In the genomic region with DNA sequence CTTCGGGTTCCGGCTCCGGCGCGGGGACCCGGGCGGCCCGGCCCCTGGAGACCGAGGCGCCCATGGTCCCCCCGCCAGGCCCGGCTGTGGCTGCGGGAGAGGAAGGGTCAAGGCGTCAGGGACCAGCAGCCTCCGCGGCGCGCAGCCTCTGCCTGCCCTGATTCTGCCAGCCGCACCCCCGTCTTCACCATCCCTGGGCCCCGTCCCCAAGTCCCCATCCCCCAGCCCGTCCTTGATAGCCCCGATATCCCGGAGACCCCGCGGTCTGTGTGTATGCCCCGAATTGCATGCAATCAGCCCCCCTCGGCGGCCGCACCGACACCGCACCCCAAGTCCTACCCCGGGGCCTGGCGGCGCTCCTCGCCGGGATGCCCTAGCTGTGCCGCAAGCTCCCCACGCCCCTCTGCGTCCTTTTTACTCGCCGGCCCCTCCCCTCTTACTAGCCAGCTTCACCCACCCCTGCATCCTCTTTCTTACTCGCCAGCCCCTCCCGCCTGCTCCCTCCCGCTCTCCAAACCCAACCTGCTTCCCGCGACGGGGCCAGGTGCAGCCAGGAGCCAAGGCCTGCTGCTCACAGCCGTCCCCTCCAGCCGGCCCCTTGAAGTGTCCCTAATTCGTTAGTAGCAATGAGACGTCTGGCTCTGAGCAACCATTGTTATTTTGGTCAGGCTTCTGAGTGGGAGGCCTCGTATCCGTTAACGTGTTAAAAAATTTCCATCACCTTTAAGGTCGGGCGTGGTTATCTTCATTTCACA, we compare ENCODE assay signal across 8 cellular contexts. TPM values are rescaled to one million over a fixed set of nuclear protein-coding genes. Genes with fewer than 3 reads are reported as not detected.
DNase-seq lines count a peak whose midpoint lies in the region; ATAC-seq and TF ChIP-seq lines count a peak whose summit lies in the region.

A gene with protein sequence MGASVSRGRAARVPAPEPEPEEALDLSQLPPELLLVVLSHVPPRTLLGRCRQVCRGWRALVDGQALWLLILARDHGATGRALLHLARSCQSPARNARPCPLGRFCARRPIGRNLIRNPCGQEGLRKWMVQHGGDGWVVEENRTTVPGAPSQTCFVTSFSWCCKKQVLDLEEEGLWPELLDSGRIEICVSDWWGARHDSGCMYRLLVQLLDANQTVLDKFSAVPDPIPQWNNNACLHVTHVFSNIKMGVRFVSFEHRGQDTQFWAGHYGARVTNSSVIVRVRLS (minus strand): TSS at position 386 of the 755 bp plus-strand sequence. CDS start 322 bp downstream, at position 64.

- H3K36me3 Mint-ChIP-seq in Calu3 (ENCODE audit: insufficient read depth, unreplicated experiment) (peaks cover 40% of the 10 kb centered on the region), nephron progenitor cell (ENCODE audit: low read depth) (peaks cover 15% of the 10 kb centered on the region)
- no peaks in the 10 kb centered on the region for H3K36me3 Mint-ChIP-seq in activated T-cell treated with anti-CD3 and anti-CD28 coated beads, Interleukin-2, amount 50 U/mL, for 4 hours (ENCODE audit: insufficient read depth)

- H3K4me1 ChIP-seq in IMR-90 (ENCODE audit: control insufficient read depth, insufficient read depth, low read length), result 0 out of 2 replicates have a peak, but pooled peaks cover 2% of the 10 kb centered on the region

- no peak for TF ChIP-seq POLR2A in IMR-90 (IDR thresholded peaks at IDR 0.05; ENCODE audit: low read depth, low read length)

- peak within 1 kb of the TSS; percentile 92 for H2AFZ ChIP-seq in IMR-90 (replicated peaks; ENCODE audit: low read length, poor library complexity)

- no peaks in the 10 kb centered on the region for H4K20me1 ChIP-seq in IMR-90 (ENCODE audit: insufficient read depth, low read length)

- H3K9me3 Mint-ChIP-seq in Calu3 (ENCODE audit: low read depth, unreplicated experiment) (peaks cover 2% of the 10 kb centered on the region), nephron progenitor cell (peaks cover 10% of the 10 kb centered on the region)
- H3K9me3 Mint-ChIP-seq in activated T-cell treated with anti-CD3 and anti-CD28 coated beads, Interleukin-2, amount 50 U/mL, for 4 hours, result no peaks in the 10 kb centered on the region

- H3K27me3 Mint-ChIP-seq in Calu3 (ENCODE audit: unreplicated experiment) (no peaks in the 10 kb centered on the region), nephron progenitor cell (ENCODE audit: low read depth, poor library complexity) (peaks cover 41% of the 10 kb centered on the region)
- peaks cover 3% of the 10 kb centered on the region for H3K27me3 Mint-ChIP-seq in activated T-cell treated with anti-CD3 and anti-CD28 coated beads, Interleukin-2, amount 50 U/mL, for 4 hours (ENCODE audit: low read depth)

- peak within 1 kb of the TSS; percentile 89 for H3K4me2 ChIP-seq in IMR-90 (ENCODE audit: low read depth, low read length)

- H2BK120ac ChIP-seq in IMR-90 (ENCODE audit: low read depth, low read length), result no peak within 1 kb of the TSS

- no peak within 1 kb of the TSS for H3K23ac ChIP-seq in IMR-90 (ENCODE audit: low read depth, low read length)

- no peak within 1 kb of the TSS for H3K18ac ChIP-seq in IMR-90 (ENCODE audit: low read depth, low read length)

- no peak within 1 kb of the TSS for H3K4ac ChIP-seq in IMR-90 (ENCODE audit: low read depth, low read length)

- CTCF ChIA-PET in Calu3 (lab: Charles Lee) (interaction anchor here (0.6 to 1.5 kb wide), 4 partner anchors 16 to 295 kb away, joined by 3 to 5 read pairs (median 4); no protein-coding TSS in a partner anchor), IMR-90 (lab: Yijun Ruan, JAX) (interaction anchor here (0.6 kb wide), 1 partner anchor 9 kb away, joined by 4 read pairs; no protein-coding TSS in a partner anchor)

- H3K9ac ChIP-seq in IMR-90 (ENCODE audit: low read depth, low read length), result no peak within 1 kb of the TSS

- no peak within 1 kb of the TSS for H2AK5ac ChIP-seq in IMR-90 (ENCODE audit: low read depth, low read length)

- peak within 1 kb of the TSS; percentile 55 for H3K4me3 ChIP-seq in IMR-90 (ENCODE audit: insufficient read depth, low read depth, low read length)

- ATAC-seq in IMR-90 (ENCODE audit: low read depth), result peak; percentile 24
- peak in 1 of 2 donors; percentile 4 for ATAC-seq in activated T-cell treated with anti-CD3 and anti-CD28 coated beads, Interleukin-2, amount 50 U/mL, for 4 hours

- no peak within 1 kb of the TSS for H3K14ac ChIP-seq in IMR-90 (replicated peaks; ENCODE audit: low read depth, low read length)

- intact Hi-C loops in Calu3 (cut with micrococcal nuclease; ENCODE audit: unreplicated experiment), result no loop called here
- intact Hi-C loops in IMR-90 (cut with micrococcal nuclease), result no loop called here

- TF ChIP-seq RAD21 in IMR-90 (IDR thresholded peaks at IDR 0.05; ENCODE audit: low read length), result no peak

- H4K91ac ChIP-seq in IMR-90 (ENCODE audit: insufficient read depth, low read depth, low read length), result no peak within 1 kb of the TSS

- H3K9me3 ChIP-seq in IMR-90 (ENCODE audit: control insufficient read depth, insufficient read depth, low read length), result no peaks in the 10 kb centered on the region

- H3K79me1 ChIP-seq in IMR-90 (ENCODE audit: low read depth in 1 of 2, low read length in 2 of 2), result no peaks in the 10 kb centered on the region

- TF ChIP-seq CTCF in Calu3 (IDR thresholded peaks at IDR 0.05; ENCODE audit: unreplicated experiment) (no peak), IMR-90 (conservative IDR thresholded peaks at IDR 0.05; ENCODE audit: low read depth, low read length) (no peak), nephron progenitor cell (IDR thresholded peaks at IDR 0.05) (no peak)

- no peak within 1 kb of the TSS for H3K56ac ChIP-seq in IMR-90 (ENCODE audit: extremely low read depth, insufficient read depth, low read length)

- no peaks in the 10 kb centered on the region for H3K9me1 ChIP-seq in IMR-90 (ENCODE audit: insufficient read depth, low read length)

- H3K4me1 Mint-ChIP-seq in Calu3 (ENCODE audit: low read depth, unreplicated experiment) (peaks cover 14% of the 10 kb centered on the region), nephron progenitor cell (no peaks in the 10 kb centered on the region)
- H3K4me1 Mint-ChIP-seq in activated T-cell treated with anti-CD3 and anti-CD28 coated beads, Interleukin-2, amount 50 U/mL, for 4 hours (ENCODE audit: low read depth), result peaks cover 11% of the 10 kb centered on the region

- H3K36me3 ChIP-seq in IMR-90 (ENCODE audit: control insufficient read depth, insufficient read depth, low read length), result no peaks in the 10 kb centered on the region

- H2BK20ac ChIP-seq in IMR-90 (ENCODE audit: low read depth, low read length), result no peak within 1 kb of the TSS

- H3K27ac Mint-ChIP-seq in Calu3 (ENCODE audit: unreplicated experiment) (peak within 1 kb of the TSS; percentile 79), nephron progenitor cell (no peak within 1 kb of the TSS)

- POLR2A ChIA-PET in IMR-90 (lab: Charles Lee; ENCODE audit: unreplicated experiment), result no interaction called here

- H3K4me3 Mint-ChIP-seq in Calu3 (ENCODE audit: low read depth, unreplicated experiment), result peak within 1 kb of the TSS; percentile 78
- H3K4me3 Mint-ChIP-seq in activated T-cell treated with anti-CD3 and anti-CD28 coated beads, Interleukin-2, amount 50 U/mL, for 4 hours, result peak within 1 kb of the TSS; percentile 67
- H3K4me3 Mint-ChIP-seq in nephron progenitor cell, result peak within 1 kb of the TSS; percentile 79

- WGBS in IMR-90 (ENCODE audit: extremely low coverage in 2 of 2, insufficient read length in 1 of 2), 2 experiments, result 7% methylated on average over 21 of the region's 57 CpGs; no CpG with 5 or more reads in 1 of the 2 experiments

- in situ Hi-C loops in IMR-90 (cut with MboI; ENCODE audit: low sequenced_read_pairs), result no loop called here

- BruUV-seq in Calu3 (replicated peaks; lab: Mats Ljungman, UMichigan), result no TSS peak
- BruUV-seq in IMR-90 (replicated peaks; lab: Mats Ljungman, UMichigan), result no TSS peak

- H3K27ac ChIP-seq in IMR-90 (ENCODE audit: insufficient read depth, low read length), result no peak within 1 kb of the TSS

- H4K8ac ChIP-seq in IMR-90 (ENCODE audit: low read depth in 2 of 2, low read length in 2 of 2), result no peak within 1 kb of the TSS; a peak in 1 of 4 replicates

- dilution Hi-C loops in IMR-90 (cut with HindIII; ENCODE audit: low sequenced_read_pairs, unreplicated experiment), result no loop called here

- H3K27me3 ChIP-seq in IMR-90 (ENCODE audit: control insufficient read depth, insufficient read depth, low read length), result peaks cover 22% of the 10 kb centered on the region

- no peak within 1 kb of the TSS for H2AK9ac ChIP-seq in IMR-90 (replicated peaks; ENCODE audit: low read depth, low read length, poor library complexity)

- DNase-seq in Calu3 (peak; percentile 56), IMR-90 (no peak), germinal center (ENCODE audit: low spot score) (peak; percentile 26), nephron progenitor cell (peak; percentile 39), HCEC 1CT (no peak), T-helper 9 cell (no peak)
- DNase-seq in activated T-cell treated with anti-CD3 and anti-CD28 coated beads, Interleukin-2, amount 50 U/mL, for 4 hours, result no peak
- DNase-seq in NK-92 treated with Interleukin-12 subunit alpha and Interleukin-12 subunit beta, amount 100 ng/mL, for 24 hours (lab: John Stamatoyannopoulos, UW), result no peak

- H4K5ac ChIP-seq in IMR-90 (ENCODE audit: low read depth, low read length), result no peak within 1 kb of the TSS

- H2BK5ac ChIP-seq in IMR-90 (ENCODE audit: low read depth, low read length, poor library complexity, severe bottlenecking), result no peak within 1 kb of the TSS

- no peak within 1 kb of the TSS for H2BK15ac ChIP-seq in IMR-90 (ENCODE audit: low read depth, low read length)

TF ChIP-seq in IMR-90, 13 proteins besides CTCF, POLR2A, EP300 and RAD21 (continues in another document):
- TF ChIP-seq, protein P1, sequence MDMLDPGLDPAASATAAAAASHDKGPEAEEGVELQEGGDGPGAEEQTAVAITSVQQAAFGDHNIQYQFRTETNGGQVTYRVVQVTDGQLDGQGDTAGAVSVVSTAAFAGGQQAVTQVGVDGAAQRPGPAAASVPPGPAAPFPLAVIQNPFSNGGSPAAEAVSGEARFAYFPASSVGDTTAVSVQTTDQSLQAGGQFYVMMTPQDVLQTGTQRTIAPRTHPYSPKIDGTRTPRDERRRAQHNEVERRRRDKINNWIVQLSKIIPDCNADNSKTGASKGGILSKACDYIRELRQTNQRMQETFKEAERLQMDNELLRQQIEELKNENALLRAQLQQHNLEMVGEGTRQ (IDR thresholded peaks at IDR 0.05; ENCODE audit: low read depth, low read length), result no peak
- no peak for TF ChIP-seq CHD1 (IDR thresholded peaks at IDR 0.05; ENCODE audit: low read depth, low read length)

RNA-seq across cellular contexts. Expression of the gene that starts here (rescaled TPM):
- total RNA-seq in Calu3 (2022) (9.6 and 14.6 TPM in 2 replicates), IMR-90 (2012; rRNA removed) (under 0.01 and 0.18 TPM in 2 replicates)
- 0.50 and 0.57 TPM in 2 replicates for polyA plus RNA-seq in IMR-90 (2012; rRNA removed)
- 0.37 and 0.64 TPM in 2 replicates for polyA plus RNA-seq in IMR-90 (2012; cell fraction: cytosol; rRNA removed)
- polyA plus RNA-seq in IMR-90 (2012; cell fraction: nucleus; rRNA removed; ENCODE audit: low replicate concordance), result 0.23 and 0.41 TPM in 2 replicates
- total RNA-seq in activated T-cell treated with anti-CD3 and anti-CD28 coated beads, Interleukin-2, amount 50 U/mL, for 4 hours, result under 1 TPM; 0.18 to 0.63 (median 0.20) TPM

Comparison
In these comparisons a context has a peak if more than half of its experiments do, and no peak if none do; other contexts are left out.
1. Peak in ATAC-seq, H3K4me3 ChIP-seq and H3K4me2 ChIP-seq in IMR-90; RNA of the gene not detected or under 1 TPM.
2. DNase-seq: peak in Calu3 (single experiment), germinal center (single experiment) and nephron progenitor cell (single experiment); none in IMR-90 (single experiment), activated T-cell treated with anti-CD3 and anti-CD28 coated beads, Interleukin-2, amount 50 U/mL, for 4 hours (single experiment), NK-92 treated with Interleukin-12 subunit alpha and Interleukin-12 subunit beta, amount 100 ng/mL, for 24 hours (single experiment), HCEC 1CT (single experiment) and T-helper 9 cell (single experiment).
3. Peak in every context shown above with its lines, with median percentiles within 50 percentile points of each other: H3K4me3 Mint-ChIP-seq.